Comparison of ENCODE assay signal across 11 cellular contexts in the genomic region with DNA sequence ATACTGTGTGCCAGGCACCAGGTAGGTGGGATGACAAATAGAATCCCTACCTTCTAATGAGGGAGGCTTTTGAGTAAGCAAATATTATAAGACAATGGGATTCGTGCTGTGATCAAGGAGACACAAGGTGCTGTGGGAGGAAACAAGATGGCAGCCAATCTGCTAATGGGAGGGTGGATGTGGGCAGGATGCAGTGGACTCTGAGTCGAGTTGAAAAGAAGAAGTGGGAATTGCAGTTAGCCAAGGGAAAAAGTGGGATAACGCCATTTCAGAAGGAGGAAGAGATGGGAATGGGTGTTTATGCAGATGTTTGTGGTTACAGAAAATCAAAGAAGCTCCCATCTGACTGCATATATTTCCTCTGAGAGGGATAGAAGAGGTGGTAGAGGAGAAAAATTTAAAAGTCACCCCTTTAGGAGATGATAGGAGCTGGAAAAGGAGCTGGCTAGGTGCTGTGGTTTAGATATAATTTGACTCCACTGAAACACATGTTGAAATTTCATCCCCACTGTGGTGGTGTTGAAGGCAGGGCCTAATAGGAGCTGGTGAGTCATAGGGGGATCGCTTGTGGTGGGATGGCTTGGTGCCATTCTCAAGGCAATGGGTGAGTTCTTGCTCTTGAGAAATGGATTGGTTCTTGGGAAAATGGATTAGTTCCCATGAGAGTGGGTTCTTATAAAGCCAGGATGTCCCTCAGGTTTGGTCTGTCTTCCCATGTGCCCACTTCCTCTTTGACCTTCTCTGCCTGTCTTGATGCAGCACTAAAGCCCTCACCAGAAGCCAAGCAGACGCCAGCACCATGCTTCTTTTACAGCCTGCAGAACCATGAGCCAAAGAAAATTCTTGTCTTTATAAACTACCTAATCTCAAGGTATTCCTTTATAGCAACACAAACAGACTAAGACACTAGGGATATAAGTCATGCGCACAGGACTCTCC.
DNase-seq lines count a peak whose midpoint lies in the region; ATAC-seq and TF ChIP-seq lines count a peak whose summit lies in the region.
"Had no signal": no experiment of that assay in that cellular context is flagged by ENCODE, and none has a peak within 500 bp of the region (broad histone marks: within the 10 kb centered on the region; RNA-seq: fewer than 3 reads in every experiment).

No MANE protein-coding gene starts in this region.

- H3K4me3 ChIP-seq in KMS-11 (IDR thresholded peaks at IDR 0.05; ENCODE audit: insufficient read depth, low read depth, low read length) (no peak overlapping the region), choroid plexus epithelial cell (ENCODE audit: low read depth, low read length) (no peak overlapping the region)

- H3K9ac ChIP-seq in KMS-11: no peak overlapping the region

- no peak overlapping the region for H2AFZ ChIP-seq in KMS-11 (ENCODE audit: low read depth)

- H4K20me1 ChIP-seq in KMS-11 (ENCODE audit: insufficient read depth): no peaks in the 10 kb centered on the region

- H3K36me3 ChIP-seq in KMS-11 (ENCODE audit: insufficient read depth): no peaks in the 10 kb centered on the region
- H3K36me3 ChIP-seq: brain microvascular endothelial cell had no signal

- TF ChIP-seq CTCF in KMS-11 (conservative IDR thresholded peaks at IDR 0.05; ENCODE audit: low read depth, low read length) (no peak), choroid plexus epithelial cell (conservative IDR thresholded peaks at IDR 0.05; ENCODE audit: low read depth, low read length) (no peak), RWPE1 (conservative IDR thresholded peaks at IDR 0.05; ENCODE audit: low read depth) (no peak)

- H3K27ac ChIP-seq in KMS-11 (no peak overlapping the region), RWPE1 (no peak overlapping the region)
- H3K27ac ChIP-seq: brain microvascular endothelial cell had no signal

- no peaks in the 10 kb centered on the region for H3K79me2 ChIP-seq in KMS-11 (ENCODE audit: insufficient read depth, low read depth)

- ATAC-seq in GM18498 (IDR thresholded peaks at IDR 0.05; ENCODE audit: unreplicated experiment): peak; percentile 37
- ATAC-seq in GM21786 (IDR thresholded peaks at IDR 0.05; ENCODE audit: unreplicated experiment): peak; percentile 34

- CTCF ChIA-PET in RWPE1 (lab: Yijun Ruan, JAX): interaction anchor here (1.6 kb wide), 1 partner anchor 20 kb away, joined by 3 read pairs; no protein-coding TSS in a partner anchor

- no peaks in the 10 kb centered on the region for H3K27me3 ChIP-seq in KMS-11 (ENCODE audit: insufficient read depth, low read depth)
- H3K27me3 ChIP-seq: brain microvascular endothelial cell had no signal

- peaks cover 54% of the 10 kb centered on the region for H3K4me1 ChIP-seq in KMS-11 (ENCODE audit: low read depth, poor library complexity, severe bottlenecking)

- DNase-seq in choroid plexus epithelial cell (ENCODE audit: low read depth) (peak; percentile 71), NCI-H2196 (lab: John Stamatoyannopoulos, UW; ENCODE audit: unreplicated experiment) (no peak), RWPE1 (ENCODE audit: low spot score) (no peak), NCI-H1417 (lab: John Stamatoyannopoulos, UW) (no peak)
- DNase-seq in activated CD4-positive, alpha-beta T cell treated with anti-CD3 and anti-CD28 coated beads, Interleukin-2, amount 50 U/mL, for 48 hours: no peak
- DNase-seq: brain microvascular endothelial cell, EL, NCI-H2081 had no signal

- POLR2A ChIA-PET in RWPE1 (lab: Yijun Ruan, JAX; ENCODE audit: low non-redundant PET): no interaction called here

- peak overlapping the region; percentile 4; the same call in 1 of the 2 replicates for H3K4me2 ChIP-seq in KMS-11
